ENCODE assay signal across 1 cellular context in genomic region chr1:155308493-155309422, GRCh38.
TF ChIP-seq lines count a peak whose summit lies in the region.

Gene FDPS (plus strand): TSS chr1:155308866. CDS start chr1:155309790, 924 bp downstream.

TF ChIP-seq in HepG2, 621 proteins besides CTCF, POLR2A, EP300 and RAD21 (continued from another document and continues in another):
- TF ChIP-seq ZSCAN5A (CRISPR knock-in tag; IDR thresholded peaks at IDR 0.05; ENCODE audit: borderline replicate concordance) (peak; percentile 71; the same call in 1 of the 2 replicates), ZNF788 (CRISPR knock-in tag; IDR thresholded peaks at IDR 0.05; ENCODE audit: borderline replicate concordance) (peak; percentile 46; the same call in 1 of the 2 replicates), IRF9 (CRISPR knock-in tag; IDR thresholded peaks at IDR 0.05; ENCODE audit: borderline replicate concordance) (0 out of 2 replicates have a peak, but pooled peaks have one; percentile 56), CSRNP1 (CRISPR knock-in tag; IDR thresholded peaks at IDR 0.05) (peak; percentile 21; the same call in 1 of the 2 replicates), E2F2 (CRISPR knock-in tag; IDR thresholded peaks at IDR 0.05; ENCODE audit: borderline replicate concordance) (no peak), TGIF2 (CRISPR knock-in tag; IDR thresholded peaks at IDR 0.05) (peak; percentile 66), SP5 (CRISPR knock-in tag; IDR thresholded peaks at IDR 0.05; ENCODE audit: borderline replicate concordance, low read depth) (no peak), ZNF335 (CRISPR knock-in tag; IDR thresholded peaks at IDR 0.05) (peak; percentile 56; the same call in 1 of the 2 replicates), SP4 (CRISPR knock-in tag; IDR thresholded peaks at IDR 0.05) (peak; percentile 84), ZNF275 (CRISPR knock-in tag; IDR thresholded peaks at IDR 0.05; ENCODE audit: borderline replicate concordance) (peak; percentile 38; the same call in 1 of the 2 replicates), ZNF672 (CRISPR knock-in tag; IDR thresholded peaks at IDR 0.05) (no peak), ZNF687 (CRISPR knock-in tag; IDR thresholded peaks at IDR 0.05) (peak; percentile 92), EEA1 (CRISPR knock-in tag; IDR thresholded peaks at IDR 0.05; ENCODE audit: borderline replicate concordance) (no peak; the same call in 1 of the 2 replicates), KLF12 (CRISPR knock-in tag; IDR thresholded peaks at IDR 0.05; ENCODE audit: borderline replicate concordance) (peak; percentile 72), SRF (IDR thresholded peaks at IDR 0.05; ENCODE audit: low read depth, low read length) (no peak), NR2C2 (CRISPR knock-in tag; IDR thresholded peaks at IDR 0.05; ENCODE audit: borderline replicate concordance) (peak; percentile 96), ZMAT5 (CRISPR knock-in tag; IDR thresholded peaks at IDR 0.05; ENCODE audit: borderline replicate concordance, low read depth) (no peak), NFYC (CRISPR knock-in tag; IDR thresholded peaks at IDR 0.05) (peak; percentile 99), ZBTB7B (CRISPR knock-in tag; IDR thresholded peaks at IDR 0.05) (no peak), ZFP90 (CRISPR knock-in tag; IDR thresholded peaks at IDR 0.05; ENCODE audit: borderline replicate concordance) (0 out of 2 replicates have a peak, but pooled peaks have one; percentile 36), SAP130 (CRISPR knock-in tag; IDR thresholded peaks at IDR 0.05; ENCODE audit: low read depth) (peak; percentile 92), KAT8 (CRISPR knock-in tag; IDR thresholded peaks at IDR 0.05) (peak; percentile 82), ZSCAN29 (CRISPR knock-in tag; conservative IDR thresholded peaks at IDR 0.05) (peak; percentile 53; the same call in 1 of the 2 replicates), ZNF280B (CRISPR knock-in tag; IDR thresholded peaks at IDR 0.05; ENCODE audit: borderline replicate concordance) (peak; percentile 12; the same call in 1 of the 2 replicates), ZNF274 (CRISPR knock-in tag; IDR thresholded peaks at IDR 0.05) (no peak), HOXD1 (CRISPR knock-in tag; IDR thresholded peaks at IDR 0.05) (no peak; the same call in 1 of the 2 replicates), E2F5 (CRISPR knock-in tag; conservative IDR thresholded peaks at IDR 0.05) (peak; percentile 76), REST (IDR thresholded peaks at IDR 0.05; ENCODE audit: borderline replicate concordance in 1 of 2, low read depth in 1 of 2, low read length in 2 of 2) (peak; percentile 48 to 83), ZNF253 (CRISPR knock-in tag; IDR thresholded peaks at IDR 0.05; ENCODE audit: borderline replicate concordance) (no peak), HES4 (CRISPR knock-in tag; IDR thresholded peaks at IDR 0.05; ENCODE audit: borderline replicate concordance) (0 out of 2 replicates have a peak, but pooled peaks have one; percentile 41), ZNF790 (CRISPR knock-in tag; IDR thresholded peaks at IDR 0.05; ENCODE audit: borderline replicate concordance) (no peak), PAX8 (CRISPR knock-in tag; IDR thresholded peaks at IDR 0.05; ENCODE audit: borderline replicate concordance) (no peak; the same call in 1 of the 2 replicates), MAFG (CRISPR knock-in tag; IDR thresholded peaks at IDR 0.05) (no peak), NR2F6 (IDR thresholded peaks at IDR 0.05) (0 out of 2 replicates have a peak, but pooled peaks have one; percentile 30), NR2F6 (CRISPR knock-in tag; IDR thresholded peaks at IDR 0.05) (no peak), ETV6 (CRISPR knock-in tag; conservative IDR thresholded peaks at IDR 0.05) (no peak), ZNF121 (CRISPR knock-in tag; IDR thresholded peaks at IDR 0.05) (peak; percentile 52), ZSCAN21 (CRISPR knock-in tag; IDR thresholded peaks at IDR 0.05; ENCODE audit: borderline replicate concordance) (peak; percentile 29; the same call in 1 of the 2 replicates), KLF11 (CRISPR knock-in tag; IDR thresholded peaks at IDR 0.05) (no peak), TOPORS (CRISPR knock-in tag; IDR thresholded peaks at IDR 0.05) (peak; percentile 31; the same call in 1 of the 2 replicates), ZNF564 (CRISPR knock-in tag; IDR thresholded peaks at IDR 0.05) (peak; percentile 39; the same call in 1 of the 2 replicates), HOXA5 (CRISPR knock-in tag; IDR thresholded peaks at IDR 0.05) (peak; percentile 52; the same call in 1 of the 2 replicates), PHF8 (CRISPR knock-in tag; IDR thresholded peaks at IDR 0.05) (peak; percentile 73)
